15 cellular contexts compared by ENCODE assay signal in genomic region chr14:98993818-98994217, GRCh38.
A peak's percentile ranks its signal among the peaks of the same experiment; 100 is the strongest.
DNase-seq lines count a peak whose midpoint lies in the region; ATAC-seq and TF ChIP-seq lines count a peak whose summit lies in the region.
"Had no signal": no experiment of that assay in that cellular context is flagged by ENCODE, and none has a peak within 500 bp of the region (broad histone marks: within the 10 kb centered on the region; RNA-seq: fewer than 3 reads in every experiment).

No MANE protein-coding gene starts in this region.

- no peaks in the 10 kb centered on the region for H3K36me3 ChIP-seq in CD4-positive, alpha-beta memory T cell (ENCODE audit: insufficient read depth, low read length)
- H3K36me3 ChIP-seq in naive thymus-derived CD4-positive, alpha-beta T cell (ENCODE audit: control insufficient read depth in 2 of 3, insufficient read depth in 3 of 3, low read length in 3 of 3) = no peaks in the 10 kb centered on the region
- no peaks in the 10 kb centered on the region for H3K36me3 ChIP-seq in gastroesophageal sphincter

- no peak for TF ChIP-seq EP300 in gastroesophageal sphincter (IDR thresholded peaks at IDR 0.05)

- H3K27ac ChIP-seq in CD4-positive, alpha-beta memory T cell (ENCODE audit: low read depth, low read length) = no peak overlapping the region
- H3K27ac ChIP-seq in naive thymus-derived CD4-positive, alpha-beta T cell (ENCODE audit: low read depth, low read length) = peak overlapping the region; percentile 62
- H3K27ac ChIP-seq in gastroesophageal sphincter = no peak overlapping the region

- no peaks in the 10 kb centered on the region for H3K27me3 Mint-ChIP-seq in activated CD8-positive, alpha-beta memory T cell treated with anti-CD3 and anti-CD28 coated beads, Interleukin-2, amount 10 ng/mL, durations not matched to agents 7 days and 5 days
- no peaks in the 10 kb centered on the region for H3K27me3 Mint-ChIP-seq in CD4-positive, alpha-beta memory T cell
- no peaks in the 10 kb centered on the region for H3K27me3 Mint-ChIP-seq in T-helper 17 cell
- H3K27me3 Mint-ChIP-seq in naive thymus-derived CD4-positive, alpha-beta T cell = no peaks in the 10 kb centered on the region

- WGBS in gastroesophageal sphincter (ENCODE audit: low coverage in 1 of 2), 2 donors = 78% methylated on average over 1 of the region's 1 CpG; no CpG with 5 or more reads in 1 of the 2 donors

- CTCF ChIA-PET in activated CD8-positive, alpha-beta memory T cell treated with anti-CD3 and anti-CD28 coated beads, Interleukin-2, amount 10 ng/mL, durations not matched to agents 7 days and 5 days (lab: Charles Lee) = interaction anchor here (1.6 to 3.0 kb wide), 2 partner anchors 9 to 10 kb away, joined by 5 to 17 read pairs; no protein-coding TSS in a partner anchor
- CTCF ChIA-PET in CD4-positive, alpha-beta memory T cell (lab: Charles Lee; ENCODE audit: partially characterized antibody) = interaction anchor here (1.4 to 2.4 kb wide), 2 partner anchors 10 kb away, joined by 3 to 10 read pairs; no protein-coding TSS in a partner anchor
- CTCF ChIA-PET in naive thymus-derived CD4-positive, alpha-beta T cell (lab: Charles Lee) = interaction anchor here (0.6 kb wide), 1 partner anchor 133 kb away, joined by 3 read pairs; no protein-coding TSS in a partner anchor

- TF ChIP-seq CTCF in gastroesophageal sphincter (IDR thresholded peaks at IDR 0.05) = no peak

- H3K9me3 Mint-ChIP-seq in activated CD8-positive, alpha-beta memory T cell treated with anti-CD3 and anti-CD28 coated beads, Interleukin-2, amount 10 ng/mL, durations not matched to agents 7 days and 5 days (ENCODE audit: low read depth) = peaks cover 7% of the 10 kb centered on the region
- H3K9me3 Mint-ChIP-seq in CD4-positive, alpha-beta memory T cell = peaks cover 0 to 2% (median 0%) of the 10 kb centered on the region in 8 donors
- peaks cover 0 to 17% (median 0%) of the 10 kb centered on the region in 11 donors for H3K9me3 Mint-ChIP-seq in naive thymus-derived CD4-positive, alpha-beta T cell
- H3K9me3 Mint-ChIP-seq: CD8-positive, alpha-beta T cell had no signal

- peak overlapping the region; percentile 93 for H3K27ac Mint-ChIP-seq in activated CD8-positive, alpha-beta memory T cell treated with anti-CD3 and anti-CD28 coated beads, Interleukin-2, amount 10 ng/mL, durations not matched to agents 7 days and 5 days
- H3K27ac Mint-ChIP-seq in CD4-positive, alpha-beta memory T cell = peak overlapping the region in 6 of 7 donors; percentile 72 to 93 (median 80)
- H3K27ac Mint-ChIP-seq in T-helper 17 cell = peak overlapping the region; percentile 90
- H3K27ac Mint-ChIP-seq in naive thymus-derived CD4-positive, alpha-beta T cell = peak overlapping the region; percentile 85 to 98 (median 91)

- H3K4me1 Mint-ChIP-seq in activated CD8-positive, alpha-beta memory T cell treated with anti-CD3 and anti-CD28 coated beads, Interleukin-2, amount 10 ng/mL, durations not matched to agents 7 days and 5 days = peaks cover 25% of the 10 kb centered on the region
- H3K4me1 Mint-ChIP-seq in CD4-positive, alpha-beta memory T cell = peaks cover 20 to 29% (median 23%) of the 10 kb centered on the region in 4 donors
- H3K4me1 Mint-ChIP-seq in T-helper 17 cell = peaks cover 27% of the 10 kb centered on the region
- peaks cover 18 to 47% (median 29%) of the 10 kb centered on the region in 7 donors for H3K4me1 Mint-ChIP-seq in naive thymus-derived CD4-positive, alpha-beta T cell

- H3K4me3 Mint-ChIP-seq in activated CD8-positive, alpha-beta memory T cell treated with anti-CD3 and anti-CD28 coated beads, Interleukin-2, amount 10 ng/mL, durations not matched to agents 7 days and 5 days = no peak overlapping the region
- H3K4me3 Mint-ChIP-seq in CD4-positive, alpha-beta memory T cell = peak overlapping the region in 2 of 8 donors; percentile 53 to 60
- H3K4me3 Mint-ChIP-seq in T-helper 17 cell = no peak overlapping the region
- H3K4me3 Mint-ChIP-seq in naive thymus-derived CD4-positive, alpha-beta T cell = peak overlapping the region in 9 of 10 donors; percentile 55 to 85 (median 75)

- DNase-seq in activated CD8-positive, alpha-beta memory T cell treated with anti-CD3 and anti-CD28 coated beads, Interleukin-2, amount 10 ng/mL, durations not matched to agents 7 days and 5 days = no peak
- DNase-seq in activated CD8-positive, alpha-beta memory T cell treated with anti-CD3 and anti-CD28 coated beads for 24 hours = no peak
- DNase-seq in CD4-positive, alpha-beta memory T cell = no peak
- DNase-seq in T-helper 17 cell (no peak), NCI-H446 treated with DMSO at 0.1 percent for 48 hours (lab: John Stamatoyannopoulos, UW) (no peak)
- DNase-seq in naive thymus-derived CD4-positive, alpha-beta T cell = no peak
- DNase-seq: ACHN; AML-193; CD8-positive, alpha-beta T cell; DMS79; NCI-H1105; NCI-H1694; NCI-H2227 treated with DMSO at 0.1 percent for 48 hours; NCI-H524 treated with DMSO at 0.1 percent for 48 hours had no signal

- TF ChIP-seq POLR2A in gastroesophageal sphincter (IDR thresholded peaks at IDR 0.05) = no peak

- POLR2A ChIA-PET in CD4-positive, alpha-beta memory T cell (lab: Charles Lee; ENCODE audit: partially characterized antibody) = interaction anchor here (1.3 kb wide), 3 partner anchors 9 to 65 kb away, joined by 3 to 11 read pairs (median 3); no protein-coding TSS in a partner anchor
- POLR2A ChIA-PET in naive thymus-derived CD4-positive, alpha-beta T cell (lab: Charles Lee) = interaction anchor here (1.4 to 1.9 kb wide), 3 partner anchors 9 to 53 kb away, joined by 3 to 5 read pairs (median 4); no protein-coding TSS in a partner anchor

- intact Hi-C loops in CD4-positive, alpha-beta memory T cell (cut with micrococcal nuclease) = no loop called here
- intact Hi-C loops in naive thymus-derived CD4-positive, alpha-beta T cell (cut with micrococcal nuclease) = loop anchor here (1.0 to 2.0 kb wide), 2 partner anchors 10 to 23 kb away; no protein-coding TSS in a partner anchor

- no peak for ATAC-seq in activated CD8-positive, alpha-beta memory T cell treated with anti-CD3 and anti-CD28 coated beads, Interleukin-2, amount 10 ng/mL, durations not matched to agents 7 days and 5 days
- ATAC-seq in T-helper 17 cell (no peak), gastroesophageal sphincter (no peak)
- ATAC-seq in naive thymus-derived CD4-positive, alpha-beta T cell = no peak
- ATAC-seq: CD8-positive, alpha-beta T cell had no signal

- H3K4me3 ChIP-seq in CD4-positive, alpha-beta memory T cell (ENCODE audit: low read length in 2 of 2) = no peak overlapping the region
- no peak overlapping the region for H3K4me3 ChIP-seq in naive thymus-derived CD4-positive, alpha-beta T cell (ENCODE audit: low read length)
- no peak overlapping the region for H3K4me3 ChIP-seq in gastroesophageal sphincter

- peaks cover 18% of the 10 kb centered on the region for H3K4me1 ChIP-seq in CD4-positive, alpha-beta memory T cell (ENCODE audit: insufficient read depth, low read length)
- peaks cover 9 to 20% of the 10 kb centered on the region in 2 donors for H3K4me1 ChIP-seq in naive thymus-derived CD4-positive, alpha-beta T cell (ENCODE audit: control insufficient read depth in 2 of 2, insufficient read depth in 2 of 2, low read length in 2 of 2)
- no peaks in the 10 kb centered on the region for H3K4me1 ChIP-seq in gastroesophageal sphincter

- no peaks in the 10 kb centered on the region for H3K9me3 ChIP-seq in CD4-positive, alpha-beta memory T cell (ENCODE audit: control insufficient read depth in 1 of 2, low read length in 2 of 2)
- no peaks in the 10 kb centered on the region for H3K9me3 ChIP-seq in T-helper 17 cell (ENCODE audit: control insufficient read depth, low read length, poor library complexity, severe bottlenecking)
- H3K9me3 ChIP-seq in naive thymus-derived CD4-positive, alpha-beta T cell (ENCODE audit: control insufficient read depth in 2 of 3, low read length in 3 of 3) = no peaks in the 10 kb centered on the region
- no peaks in the 10 kb centered on the region for H3K9me3 ChIP-seq in gastroesophageal sphincter

- peaks cover 22% of the 10 kb centered on the region for H3K36me3 Mint-ChIP-seq in activated CD8-positive, alpha-beta memory T cell treated with anti-CD3 and anti-CD28 coated beads, Interleukin-2, amount 10 ng/mL, durations not matched to agents 7 days and 5 days
- H3K36me3 Mint-ChIP-seq in CD4-positive, alpha-beta memory T cell = no peaks in the 10 kb centered on the region
- peaks cover 3% of the 10 kb centered on the region for H3K36me3 Mint-ChIP-seq in T-helper 17 cell (ENCODE audit: low read depth)
- H3K36me3 Mint-ChIP-seq in naive thymus-derived CD4-positive, alpha-beta T cell = peaks cover 0 to 36% (median 0%) of the 10 kb centered on the region in 5 donors
- H3K36me3 Mint-ChIP-seq: CD8-positive, alpha-beta T cell had no signal

- no peaks in the 10 kb centered on the region for H3K27me3 ChIP-seq in CD4-positive, alpha-beta memory T cell (ENCODE audit: insufficient read depth, low read length)
- H3K27me3 ChIP-seq in naive thymus-derived CD4-positive, alpha-beta T cell (ENCODE audit: control insufficient read depth in 2 of 2, insufficient read depth in 2 of 2, low read length in 2 of 2) = no peaks in the 10 kb centered on the region
- no peaks in the 10 kb centered on the region for H3K27me3 ChIP-seq in gastroesophageal sphincter

Comparison
In these comparisons a context has a peak if more than half of its experiments do, and no peak if none do; other contexts are left out.
1. H3K4me3 Mint-ChIP-seq: peak in naive thymus-derived CD4-positive, alpha-beta T cell (9 of 10); none in activated CD8-positive, alpha-beta memory T cell treated with anti-CD3 and anti-CD28 coated beads, Interleukin-2, amount 10 ng/mL, durations not matched to agents 7 days and 5 days (single experiment) and T-helper 17 cell (single experiment).
2. Peak in every context shown above with its lines, with median percentiles within 50 percentile points of each other: H3K27ac Mint-ChIP-seq.